Comparison of ENCODE assay signal across 17 cellular contexts in the genomic region with DNA sequence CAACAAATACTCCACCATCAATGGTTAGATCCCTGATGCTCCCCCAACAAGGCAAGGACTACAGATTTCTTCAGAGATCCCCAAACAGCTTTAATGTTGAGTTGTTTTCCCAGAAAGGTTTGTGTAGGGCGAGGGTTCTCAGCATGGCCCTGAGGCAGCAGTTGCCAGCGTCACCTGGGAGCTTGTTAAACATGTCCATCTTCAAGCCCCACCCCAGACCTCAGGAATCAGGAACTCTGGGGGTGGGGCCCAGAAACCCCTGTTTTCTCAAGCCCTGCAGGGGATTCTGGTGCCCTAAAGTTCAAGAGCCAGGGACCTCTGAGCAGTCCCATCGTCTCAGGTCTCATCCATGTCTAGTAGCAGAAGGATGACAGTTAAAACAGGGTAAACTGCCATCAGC. TPM values are rescaled to one million over a fixed set of nuclear protein-coding genes. Genes with fewer than 3 reads are reported as not detected.
A peak's percentile ranks its signal among the peaks of the same experiment; 100 is the strongest.
DNase-seq lines count a peak whose midpoint lies in the region; ATAC-seq and TF ChIP-seq lines count a peak whose summit lies in the region.
"Had no signal": no experiment of that assay in that cellular context is flagged by ENCODE, and none has a peak within 500 bp of the region (broad histone marks: within the 10 kb centered on the region; RNA-seq: fewer than 3 reads in every experiment).

No MANE protein-coding gene starts in this region.

- peaks cover 100% of the 10 kb centered on the region for H4K20me1 ChIP-seq in BLaER1
- no peaks in the 10 kb centered on the region for H4K20me1 ChIP-seq in neural cell (ENCODE audit: insufficient read depth)
- no peaks in the 10 kb centered on the region for H4K20me1 ChIP-seq in GM23248 (ENCODE audit: insufficient read depth)

- no peak overlapping the region for H2AFZ ChIP-seq in neural cell (ENCODE audit: low read depth, low read length)
- H2AFZ ChIP-seq in GM23248: no peak overlapping the region

- H3K36me3 Mint-ChIP-seq in WTC11: no peaks in the 10 kb centered on the region

- H3F3A ChIP-seq in neural cell (ENCODE audit: insufficient read depth, low read length, poor library complexity, severe bottlenecking) (peaks cover 14% of the 10 kb centered on the region), GM23248 (ENCODE audit: insufficient read depth) (no peaks in the 10 kb centered on the region)

- CTCF ChIA-PET in WTC11 (lab: Charles Lee): interaction anchor here (1.9 kb wide), 1 partner anchor 10 kb away, joined by 9 read pairs; a partner anchor contains a TSS

- no peaks in the 10 kb centered on the region for H3K9me3 ChIP-seq in BLaER1
- H3K9me3 ChIP-seq in neural cell (ENCODE audit: low read length): no peaks in the 10 kb centered on the region
- H3K9me3 ChIP-seq in GM23248 (ENCODE audit: low read depth): no peaks in the 10 kb centered on the region

- H3K27ac Mint-ChIP-seq in WTC11: no peak overlapping the region

- H3K4me1 ChIP-seq in BLaER1: peaks cover 85% of the 10 kb centered on the region
- no peaks in the 10 kb centered on the region for H3K4me1 ChIP-seq in GM23248 (ENCODE audit: insufficient read depth)

- POLR2A ChIA-PET in WTC11 (lab: Charles Lee): no interaction called here

- no peaks in the 10 kb centered on the region; the same call in 1 of the 2 replicates for H3K27me3 Mint-ChIP-seq in WTC11 (ENCODE audit: low read depth)

- no peak for TF ChIP-seq EP300 in neural cell (conservative IDR thresholded peaks at IDR 0.05; ENCODE audit: poor library complexity, severe bottlenecking)

- H3K36me3 ChIP-seq in BLaER1 (peaks cover 97% of the 10 kb centered on the region), neural cell (ENCODE audit: insufficient read depth, low read length) (no peaks in the 10 kb centered on the region), GM23248 (ENCODE audit: low read depth) (no peaks in the 10 kb centered on the region)

- TF ChIP-seq RAD21 in neural cell (conservative IDR thresholded peaks at IDR 0.05): no peak

- H3K4me2 ChIP-seq in BLaER1 (peak overlapping the region; percentile 45), neural cell (ENCODE audit: low read length) (no peak overlapping the region), GM23248 (ENCODE audit: unreplicated experiment) (no peak overlapping the region)

- TF ChIP-seq CTCF in WTC11 (IDR thresholded peaks at IDR 0.05): no peak
- no peak for TF ChIP-seq CTCF in neural cell (IDR thresholded peaks at IDR 0.05; ENCODE audit: poor library complexity, severe bottlenecking)

- peak; percentile 38 for ATAC-seq in WTC11
- ATAC-seq in GM21447 (IDR thresholded peaks at IDR 0.05; ENCODE audit: unreplicated experiment): no peak
- no peak for ATAC-seq in GM18858 (IDR thresholded peaks at IDR 0.05; ENCODE audit: unreplicated experiment)
- ATAC-seq in HG03565 (IDR thresholded peaks at IDR 0.05; ENCODE audit: unreplicated experiment): no peak
- ATAC-seq: PC-3, Right ventricle myocardium inferior had no signal

- H3K9me3 Mint-ChIP-seq in WTC11: no peaks in the 10 kb centered on the region

- no peak overlapping the region for H3K9ac ChIP-seq in BLaER1
- no peak overlapping the region for H3K9ac ChIP-seq in neural cell (ENCODE audit: low read length)
- H3K9ac ChIP-seq in GM23248: no peak overlapping the region

- H3K9me2 ChIP-seq in neural cell (ENCODE audit: insufficient read depth, low read length) (no peaks in the 10 kb centered on the region), GM23248 (ENCODE audit: insufficient read depth) (no peaks in the 10 kb centered on the region)

- in situ Hi-C loops in GM23248 (cut with MboI): loop anchor here (10.0 kb wide), 1 partner anchor 451 kb away; no protein-coding TSS in a partner anchor

- H3K27me3 ChIP-seq in BLaER1 (no peaks in the 10 kb centered on the region), neural cell (ENCODE audit: insufficient read depth, low read depth, low read length) (no peaks in the 10 kb centered on the region), GM23248 (replicated peaks; ENCODE audit: insufficient read depth) (no peaks in the 10 kb centered on the region; the same call in 1 of the 2 replicates)

- H3K4me1 Mint-ChIP-seq in WTC11: peaks cover 93% of the 10 kb centered on the region

- DNase-seq in WTC11 (ENCODE audit: low spot score) (no peak), epithelial cell of prostate (ENCODE audit: low read depth, low spot score) (no peak), GM23248 (no peak)
- DNase-seq: 8988T, C1 segment of cervical spinal cord, DMS153, Karpas-422, NCI-H187 treated with DMSO at 0.1 percent for 48 hours, NCI-H446 treated with DMSO at 0.1 percent for 48 hours, NCI-H748 treated with DMSO at 0.1 percent for 48 hours, PC-3 had no signal

- peak overlapping the region; percentile 14 for H3K4me3 Mint-ChIP-seq in WTC11

- H3K79me2 ChIP-seq in neural cell (replicated peaks; ENCODE audit: insufficient read depth, low read length) (peaks cover 99% of the 10 kb centered on the region), GM23248 (ENCODE audit: insufficient read depth) (no peaks in the 10 kb centered on the region)

- H3K4me3 ChIP-seq in BLaER1 (no peak overlapping the region), neural cell (ENCODE audit: low read length) (peak overlapping the region; percentile 32), GM23248 (no peak overlapping the region)

- H3K27ac ChIP-seq in BLaER1 (no peak overlapping the region), epithelial cell of prostate (peak overlapping the region; percentile 56), neural cell (ENCODE audit: low read length) (no peak overlapping the region), GM23248 (no peak overlapping the region)

- WGBS in GM23248 (ENCODE audit: low coverage in 1 of 2, low lambda C conversion rate in 2 of 2, missing lambda C conversion rate in 2 of 2), 2 experiments: 84 to 87% methylated on average over 3 of the region's 3 CpGs

TF ChIP-seq in WTC11, 78 proteins besides CTCF, POLR2A, EP300 and RAD21 (continues in another document):
- no peak for TF ChIP-seq SP1 (CRISPR knock-in tag; conservative IDR thresholded peaks at IDR 0.05)
- TF ChIP-seq, protein P1, sequence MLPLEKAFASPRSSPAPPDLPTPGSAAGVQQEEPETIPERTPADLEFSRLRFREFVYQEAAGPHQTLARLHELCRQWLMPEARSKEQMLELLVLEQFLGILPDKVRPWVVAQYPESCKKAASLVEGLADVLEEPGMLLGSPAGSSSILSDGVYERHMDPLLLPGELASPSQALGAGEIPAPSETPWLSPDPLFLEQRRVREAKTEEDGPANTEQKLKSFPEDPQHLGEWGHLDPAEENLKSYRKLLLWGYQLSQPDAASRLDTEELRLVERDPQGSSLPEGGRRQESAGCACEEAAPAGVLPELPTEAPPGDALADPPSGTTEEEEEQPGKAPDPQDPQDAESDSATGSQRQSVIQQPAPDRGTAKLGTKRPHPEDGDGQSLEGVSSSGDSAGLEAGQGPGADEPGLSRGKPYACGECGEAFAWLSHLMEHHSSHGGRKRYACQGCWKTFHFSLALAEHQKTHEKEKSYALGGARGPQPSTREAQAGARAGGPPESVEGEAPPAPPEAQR (CRISPR knock-in tag; IDR thresholded peaks at IDR 0.05): no peak

TF ChIP-seq in neural cell, 6 proteins besides CTCF, POLR2A, EP300 and RAD21:
- TF ChIP-seq TAF1 (IDR thresholded peaks at IDR 0.05; ENCODE audit: low read depth) (no peak), EZH2 (IDR thresholded peaks at IDR 0.05; ENCODE audit: borderline replicate concordance, insufficient read depth, low read length, poor library complexity, severe bottlenecking) (no peak), POLR2AphosphoS5 (IDR thresholded peaks at IDR 0.05) (no peak), MXI1 (conservative IDR thresholded peaks at IDR 0.05; ENCODE audit: poor library complexity, severe bottlenecking) (no peak), SMC3 (conservative IDR thresholded peaks at IDR 0.05; ENCODE audit: poor library complexity) (no peak)
- TF ChIP-seq, protein P2, sequence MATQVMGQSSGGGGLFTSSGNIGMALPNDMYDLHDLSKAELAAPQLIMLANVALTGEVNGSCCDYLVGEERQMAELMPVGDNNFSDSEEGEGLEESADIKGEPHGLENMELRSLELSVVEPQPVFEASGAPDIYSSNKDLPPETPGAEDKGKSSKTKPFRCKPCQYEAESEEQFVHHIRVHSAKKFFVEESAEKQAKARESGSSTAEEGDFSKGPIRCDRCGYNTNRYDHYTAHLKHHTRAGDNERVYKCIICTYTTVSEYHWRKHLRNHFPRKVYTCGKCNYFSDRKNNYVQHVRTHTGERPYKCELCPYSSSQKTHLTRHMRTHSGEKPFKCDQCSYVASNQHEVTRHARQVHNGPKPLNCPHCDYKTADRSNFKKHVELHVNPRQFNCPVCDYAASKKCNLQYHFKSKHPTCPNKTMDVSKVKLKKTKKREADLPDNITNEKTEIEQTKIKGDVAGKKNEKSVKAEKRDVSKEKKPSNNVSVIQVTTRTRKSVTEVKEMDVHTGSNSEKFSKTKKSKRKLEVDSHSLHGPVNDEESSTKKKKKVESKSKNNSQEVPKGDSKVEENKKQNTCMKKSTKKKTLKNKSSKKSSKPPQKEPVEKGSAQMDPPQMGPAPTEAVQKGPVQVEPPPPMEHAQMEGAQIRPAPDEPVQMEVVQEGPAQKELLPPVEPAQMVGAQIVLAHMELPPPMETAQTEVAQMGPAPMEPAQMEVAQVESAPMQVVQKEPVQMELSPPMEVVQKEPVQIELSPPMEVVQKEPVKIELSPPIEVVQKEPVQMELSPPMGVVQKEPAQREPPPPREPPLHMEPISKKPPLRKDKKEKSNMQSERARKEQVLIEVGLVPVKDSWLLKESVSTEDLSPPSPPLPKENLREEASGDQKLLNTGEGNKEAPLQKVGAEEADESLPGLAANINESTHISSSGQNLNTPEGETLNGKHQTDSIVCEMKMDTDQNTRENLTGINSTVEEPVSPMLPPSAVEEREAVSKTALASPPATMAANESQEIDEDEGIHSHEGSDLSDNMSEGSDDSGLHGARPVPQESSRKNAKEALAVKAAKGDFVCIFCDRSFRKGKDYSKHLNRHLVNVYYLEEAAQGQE (IDR thresholded peaks at IDR 0.05; ENCODE audit: borderline replicate concordance): no peak

RNA-seq across cellular contexts. Expression of a gene that starts 9.6 kb away (rescaled TPM):
- total RNA-seq in WTC11 (2021): 14.9 to 15.9 TPM (median 15.0 TPM) in 3 replicates
- polyA plus RNA-seq in neural cell: 52.0 and 53.1 TPM in 2 replicates
- polyA minus RNA-seq in neural cell: 103 and 111 TPM in 2 replicates
- 0.43 TPM in 1 of 2 replicates, not detected in the other for total RNA-seq in GM23248 (2014; rRNA removed; shearing (Covaris generic))
- 0.05 and 0.06 TPM in 2 replicates for polyA plus RNA-seq in GM23248 (2016; fragmentation: Nextera tagmentation; extraction: Ambion mirVana)

RNA-seq across cellular contexts. Expression of a gene that starts 42.1 kb away (rescaled TPM):
- total RNA-seq in WTC11 (2021): 115 to 130 TPM (median 125 TPM) in 3 replicates
- polyA plus RNA-seq in neural cell (943 and 967 TPM in 2 replicates), GM23248 (2016; fragmentation: Nextera tagmentation; extraction: Ambion mirVana) (51.2 and 61.5 TPM in 2 replicates)
- polyA minus RNA-seq in neural cell: 251 and 267 TPM in 2 replicates
- total RNA-seq in GM23248 (2014; rRNA removed; shearing (Covaris generic)): 38.4 and 55.8 TPM in 2 replicates

Comparison
In these comparisons a context has a peak if more than half of its experiments do, and no peak if none do; other contexts are left out.
1. RNA of a gene that starts 9.6 kb away (total RNA-seq): 14.9 to 15.9 TPM in WTC11; 0.43 TPM in GM23248; every median in the first group is over 10 times any median in the second.